ENCODE assay signal across 8 cellular contexts in the genomic region with DNA sequence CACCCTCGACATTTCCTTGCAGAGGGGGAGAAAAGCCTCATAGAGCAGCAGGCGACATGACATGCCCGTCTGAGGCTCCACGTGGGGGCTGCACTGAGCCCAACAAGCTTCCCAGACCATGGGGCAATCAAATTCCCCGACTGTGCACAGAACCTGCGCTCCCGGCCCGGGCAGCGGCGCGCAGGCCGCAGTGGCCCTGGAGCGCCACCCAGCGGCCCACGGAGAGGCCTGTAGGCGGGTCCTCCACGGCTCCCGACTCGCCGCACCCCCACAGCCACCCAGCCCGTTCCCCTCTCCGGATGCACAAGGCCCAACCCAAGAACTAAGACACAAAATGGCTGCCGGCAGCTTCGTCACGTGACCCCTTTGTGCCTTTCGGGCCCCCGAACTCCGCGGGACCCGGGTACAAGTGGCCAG. TPM values are rescaled to one million over a fixed set of nuclear protein-coding genes. Genes with fewer than 3 reads are reported as not detected.
DNase-seq lines count a peak whose midpoint lies in the region; ATAC-seq and TF ChIP-seq lines count a peak whose summit lies in the region.

No MANE protein-coding gene starts in this region.

- H3K9me3 Mint-ChIP-seq in activated naive CD8-positive, alpha-beta T cell treated with anti-CD3 and anti-CD28 coated beads, Interleukin-2, amount 10 ng/mL, durations not matched to agents 7 days and 5 days, result no peaks in the 10 kb centered on the region

- no peaks in the 10 kb centered on the region for H3K27me3 Mint-ChIP-seq in activated naive CD8-positive, alpha-beta T cell treated with anti-CD3 and anti-CD28 coated beads, Interleukin-2, amount 10 ng/mL, durations not matched to agents 7 days and 5 days

- TF ChIP-seq EP300 in ovary (IDR thresholded peaks at IDR 0.05), result no peak

- H3K27me3 ChIP-seq in ovary (no peaks in the 10 kb centered on the region), thyroid gland (no peaks in the 10 kb centered on the region)

- peaks cover 12% of the 10 kb centered on the region for H3K36me3 Mint-ChIP-seq in activated naive CD8-positive, alpha-beta T cell treated with anti-CD3 and anti-CD28 coated beads, Interleukin-2, amount 10 ng/mL, durations not matched to agents 7 days and 5 days

- TF ChIP-seq POLR2A in ovary (IDR thresholded peaks at IDR 0.05) (no peak), thyroid gland (IDR thresholded peaks at IDR 0.05) (peak in 1 of 2 donors; percentile 23)

- POLR2A ChIA-PET in activated naive CD8-positive, alpha-beta T cell treated with anti-CD3 and anti-CD28 coated beads, Interleukin-2, amount 10 ng/mL, durations not matched to agents 7 days and 5 days (lab: Charles Lee), result interaction anchor here (0.5 to 2.0 kb wide), 13 partner anchors 9 to 94 kb away, joined by 3 to 10 read pairs (median 3); no protein-coding TSS in a partner anchor

- H3K4me1 ChIP-seq in ovary (ENCODE audit: insufficient read depth) (peaks cover 5% of the 10 kb centered on the region), thyroid gland (peaks cover 34 to 41% of the 10 kb centered on the region in 2 donors)

- H3K4me1 Mint-ChIP-seq in activated naive CD8-positive, alpha-beta T cell treated with anti-CD3 and anti-CD28 coated beads, Interleukin-2, amount 10 ng/mL, durations not matched to agents 7 days and 5 days, result peaks cover 45% of the 10 kb centered on the region

- ATAC-seq in HG02571 (IDR thresholded peaks at IDR 0.05; ENCODE audit: unreplicated experiment), result peak; percentile 80
- peak; percentile 89 for ATAC-seq in activated naive CD8-positive, alpha-beta T cell treated with anti-CD3 and anti-CD28 coated beads, Interleukin-2, amount 10 ng/mL, durations not matched to agents 7 days and 5 days (ENCODE audit: low read depth)
- ATAC-seq in Right ventricle myocardium inferior, result peak; percentile 98

- no peaks in the 10 kb centered on the region for H3K36me3 ChIP-seq in ovary
- H3K36me3 ChIP-seq in thyroid gland, result no peaks in the 10 kb centered on the region

- H3K4me3 ChIP-seq in ovary (peak overlapping the region; percentile 85), thyroid gland (replicated peaks in 1 of 3) (peak overlapping the region; percentile 60 to 98 (median 89))

- WGBS in ovary, 3 donors, result 0 to 1% (median 1%) methylated on average over 28 to 30 of the region's 30 CpGs
- WGBS in thyroid gland, 2 donors, result 0% methylated on average over 8 to 12 of the region's 30 CpGs

- H3K27ac Mint-ChIP-seq in activated naive CD8-positive, alpha-beta T cell treated with anti-CD3 and anti-CD28 coated beads, Interleukin-2, amount 10 ng/mL, durations not matched to agents 7 days and 5 days, result peak overlapping the region; percentile 98

- H3K27ac ChIP-seq in ovary (peak overlapping the region; percentile 100), thyroid gland (peak overlapping the region; percentile 100)

- H3K4me3 Mint-ChIP-seq in activated naive CD8-positive, alpha-beta T cell treated with anti-CD3 and anti-CD28 coated beads, Interleukin-2, amount 10 ng/mL, durations not matched to agents 7 days and 5 days, result peak overlapping the region; percentile 87

- intact Hi-C loops in Right ventricle myocardium inferior (cut with DNase I) (loop anchor here (1.0 to 10.0 kb wide), 3 partner anchors 25 to 291 kb away; partner anchors contain the start of gene KIF5B), ovary (cut with DNase I) (loop anchor here in 3 of 4 donors (1.0 to 10.0 kb wide), 5 partner anchors 89 to 611 kb away; partner anchors contain the start of genes CCDC7 (in 1 of the 3), ITGB1 (in 1 of the 3) and KIF5B (in 1 of the 3)), thyroid gland (cut with DNase I) (no loop called here)

- H3K9me3 ChIP-seq in ovary (no peaks in the 10 kb centered on the region), thyroid gland (no peaks in the 10 kb centered on the region)

- DNase-seq in GM10266 (ENCODE audit: extremely low spot score), result peak; percentile 95
- peak; percentile 96 for DNase-seq in NAMALWA (ENCODE audit: low spot score)
- DNase-seq in SK-N-DZ (ENCODE audit: low spot score), result peak; percentile 93
- DNase-seq in activated naive CD8-positive, alpha-beta T cell treated with anti-CD3 and anti-CD28 coated beads, Interleukin-2, amount 10 ng/mL, durations not matched to agents 7 days and 5 days, result peak; percentile 95
- peak; percentile 98 for DNase-seq in Right ventricle myocardium inferior (ENCODE audit: missing footprints)
- peak; percentile 96 to 97 (median 96) for DNase-seq in ovary
- peak; percentile 96 to 97 for DNase-seq in thyroid gland

- TF ChIP-seq CTCF in GM10266 (IDR thresholded peaks at IDR 0.05; ENCODE audit: control insufficient read depth, insufficient read depth, low read depth, missing control alignments), result peak; percentile 93
- peak; percentile 97 to 100 (median 97) for TF ChIP-seq CTCF in ovary (IDR thresholded peaks at IDR 0.05)
- peak; percentile 77 to 99 (median 96) for TF ChIP-seq CTCF in thyroid gland (IDR thresholded peaks at IDR 0.05)

RNA-seq across cellular contexts. Expression of gene EPC1, which starts 0.8 kb away (rescaled TPM):
- 13.9 and 16.9 TPM in 2 replicates for polyA plus RNA-seq in SK-N-DZ (2014; cell fraction: cytosol; rRNA removed)
- 30.4 and 41.2 TPM in 2 replicates for polyA plus RNA-seq in SK-N-DZ (2014; cell fraction: nucleus; rRNA removed)
- 10 to 100 TPM; 58.7 to 65.3 TPM for total RNA-seq in activated naive CD8-positive, alpha-beta T cell treated with anti-CD3 and anti-CD28 coated beads, Interleukin-2, amount 10 ng/mL, durations not matched to agents 7 days and 5 days
- total RNA-seq in Right ventricle myocardium inferior (18.0 TPM), ovary (10 to 100 TPM; 35.6 to 52.9 (median 42.9) TPM), thyroid gland (10 to 100 TPM; 60.0 to 83.4 (median 69.0) TPM)
- 10 to 100 TPM; 31.8 to 40.7 TPM for polyA plus RNA-seq in ovary

Comparison
In these comparisons a context has a peak if more than half of its experiments do, and no peak if none do; other contexts are left out.
1. Peak in every context shown above with its lines: DNase-seq, ATAC-seq, H3K4me3 ChIP-seq and H3K27ac ChIP-seq.